In the genomic region with DNA sequence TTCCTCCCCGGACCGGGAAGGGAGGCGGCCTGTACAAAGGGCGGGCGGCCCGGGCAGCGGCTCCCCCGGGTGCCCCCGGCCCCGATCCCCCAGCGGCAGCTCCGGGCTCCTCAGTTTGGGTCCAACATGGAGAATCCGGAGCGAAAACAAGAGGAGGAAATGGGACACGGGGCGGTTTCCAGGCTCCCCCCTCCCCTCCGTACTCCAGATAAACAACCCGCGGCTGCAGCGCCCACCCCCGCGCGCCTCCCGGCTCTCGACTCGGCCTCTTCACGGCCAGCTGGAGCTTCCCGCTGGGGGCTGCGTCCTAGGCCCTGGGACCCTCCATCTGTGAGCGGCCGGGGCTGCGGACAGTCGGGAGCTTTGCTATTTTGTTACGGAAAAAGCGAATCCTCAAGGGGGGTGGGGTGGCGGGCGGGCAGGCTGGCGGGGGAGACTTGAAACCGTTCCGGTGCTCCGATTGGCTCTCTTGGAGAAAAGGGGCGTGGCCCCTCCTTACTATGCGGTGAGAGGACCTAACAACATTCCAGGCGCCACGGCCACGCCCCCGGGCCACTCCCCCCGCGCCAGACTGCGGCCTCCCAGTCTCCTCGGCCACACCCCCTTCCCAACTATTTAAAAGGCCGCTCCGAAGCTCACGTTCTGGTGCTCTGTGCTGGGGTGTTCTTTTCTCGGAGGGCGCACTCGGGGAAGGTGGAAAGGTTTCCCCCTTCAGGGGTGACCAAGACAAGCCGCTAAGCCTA, we compare ENCODE assay signal across 1 cellular context.
TF ChIP-seq lines count a peak whose summit lies in the region.

A gene with protein sequence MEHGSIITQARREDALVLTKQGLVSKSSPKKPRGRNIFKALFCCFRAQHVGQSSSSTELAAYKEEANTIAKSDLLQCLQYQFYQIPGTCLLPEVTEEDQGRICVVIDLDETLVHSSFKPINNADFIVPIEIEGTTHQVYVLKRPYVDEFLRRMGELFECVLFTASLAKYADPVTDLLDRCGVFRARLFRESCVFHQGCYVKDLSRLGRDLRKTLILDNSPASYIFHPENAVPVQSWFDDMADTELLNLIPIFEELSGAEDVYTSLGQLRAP (minus strand): TSS at position 153 of the 743 bp plus-strand sequence. CDS start 294 bp downstream, outside the sequence.

TF ChIP-seq in K562, 482 proteins besides CTCF, POLR2A, EP300 and RAD21 (continued from another document and continues in another):
- TF ChIP-seq, protein P1, sequence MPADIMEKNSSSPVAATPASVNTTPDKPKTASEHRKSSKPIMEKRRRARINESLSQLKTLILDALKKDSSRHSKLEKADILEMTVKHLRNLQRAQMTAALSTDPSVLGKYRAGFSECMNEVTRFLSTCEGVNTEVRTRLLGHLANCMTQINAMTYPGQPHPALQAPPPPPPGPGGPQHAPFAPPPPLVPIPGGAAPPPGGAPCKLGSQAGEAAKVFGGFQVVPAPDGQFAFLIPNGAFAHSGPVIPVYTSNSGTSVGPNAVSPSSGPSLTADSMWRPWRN (IDR thresholded peaks at IDR 0.05; ENCODE audit: low read depth): no peak
- TF ChIP-seq HCFC1 (IDR thresholded peaks at IDR 0.05; ENCODE audit: low read depth, low read length) (peak; percentile 43; the same call in 1 of the 2 replicates), FOXK2 (conservative IDR thresholded peaks at IDR 0.05 in 1 of 2, IDR thresholded peaks at IDR 0.05 in 1 of 2; ENCODE audit: low read depth in 2 of 2) (peak; percentile 95 to 98), TCFL5 (CRISPR knock-in tag; conservative IDR thresholded peaks at IDR 0.05) (no peak), TAF1 (IDR thresholded peaks at IDR 0.05; ENCODE audit: control insufficient read depth, extremely low read depth, insufficient read depth, low read length, severe bottlenecking) (peak; percentile 62), ZNF175 (CRISPR knock-in tag; IDR thresholded peaks at IDR 0.05; ENCODE audit: low read depth) (no peak), CTBP1 (IDR thresholded peaks at IDR 0.05; ENCODE audit: borderline replicate concordance) (0 out of 2 replicates have a peak, but pooled peaks have one; percentile 16), TOE1 (IDR thresholded peaks at IDR 0.05; ENCODE audit: borderline replicate concordance) (peak; percentile 15; the same call in 1 of the 2 replicates), TOE1 (CRISPR knock-in tag; IDR thresholded peaks at IDR 0.05; ENCODE audit: borderline replicate concordance, low read depth) (no peak), TEAD4 (IDR thresholded peaks at IDR 0.05; ENCODE audit: low read length) (peak; percentile 83), TEAD4 (CRISPR knock-in tag; IDR thresholded peaks at IDR 0.05; ENCODE audit: borderline replicate concordance) (peak; percentile 91), SPI1 (IDR thresholded peaks at IDR 0.05; ENCODE audit: borderline replicate concordance, low read depth, low read length) (peak; percentile 63; the same call in 1 of the 2 replicates), ZNF41 (CRISPR knock-in tag; conservative IDR thresholded peaks at IDR 0.05) (no peak), NCOR1 (IDR thresholded peaks at IDR 0.05) (peak; percentile 38; the same call in 1 of the 2 replicates), CXXC5 (CRISPR knock-in tag; IDR thresholded peaks at IDR 0.05) (peak; percentile 86), TEAD1 (CRISPR knock-in tag; IDR thresholded peaks at IDR 0.05) (peak; percentile 95 to 99), MYC (IDR thresholded peaks at IDR 0.05; ENCODE audit: low read depth, low read length) (peak; percentile 50), MYC (CRISPR knock-in tag; IDR thresholded peaks at IDR 0.05; ENCODE audit: borderline replicate concordance, low read depth) (no peak), FOXM1 (IDR thresholded peaks at IDR 0.05; ENCODE audit: low read depth) (0 out of 2 replicates have a peak, but pooled peaks have one; percentile 34), FOXM1 (CRISPR knock-in tag; IDR thresholded peaks at IDR 0.05; ENCODE audit: low read depth) (no peak), YY1 (IDR thresholded peaks at IDR 0.05; ENCODE audit: borderline replicate concordance in 1 of 3, control insufficient read depth in 1 of 3, extremely low read depth in 1 of 3, insufficient read depth in 3 of 3, insufficient read length in 1 of 3, insufficient replicate concordance in 2 of 3, low read depth in 1 of 3, low read length in 2 of 3) (peak in 1 of 3 experiments; percentile 66), HDAC1 (IDR thresholded peaks at IDR 0.05) (peak in 1 of 2 experiments; percentile 20; a peak in 2 of 4 replicates), RCOR1 (IDR thresholded peaks at IDR 0.05; ENCODE audit: borderline replicate concordance in 1 of 2, low read depth in 2 of 2, low read length in 2 of 2) (0 out of 4 replicates have a peak, but pooled peaks of 1 of the 2 experiments have one; percentile 5), EGR1 (conservative IDR thresholded peaks at IDR 0.05) (peak; percentile 95), ARID1B (IDR thresholded peaks at IDR 0.05) (peak; percentile 37), L3MBTL2 (IDR thresholded peaks at IDR 0.05) (peak; percentile 44; the same call in 1 of the 2 replicates), TAF9B (IDR thresholded peaks at IDR 0.05; ENCODE audit: partially characterized antibody) (no peak), ZNF408 (CRISPR knock-in tag; IDR thresholded peaks at IDR 0.05; ENCODE audit: low read depth) (no peak), ZBED1 (IDR thresholded peaks at IDR 0.05) (0 out of 2 replicates have a peak, but pooled peaks have one; percentile 52), ZNF584 (CRISPR knock-in tag; IDR thresholded peaks at IDR 0.05; ENCODE audit: low read depth) (no peak), RFX5 (IDR thresholded peaks at IDR 0.05; ENCODE audit: low read depth, low read length) (no peak), ZNF764 (CRISPR knock-in tag; IDR thresholded peaks at IDR 0.05; ENCODE audit: low read depth) (no peak), MTA3 (IDR thresholded peaks at IDR 0.05; ENCODE audit: borderline replicate concordance) (peak; percentile 89), RBFOX2 (IDR thresholded peaks at IDR 0.05; ENCODE audit: low read depth, low read length) (peak; percentile 71), TBP (optimal IDR thresholded peaks at IDR 0.05; ENCODE audit: low read depth, low read length) (peak; percentile 77)
- TF ChIP-seq, protein P2, sequence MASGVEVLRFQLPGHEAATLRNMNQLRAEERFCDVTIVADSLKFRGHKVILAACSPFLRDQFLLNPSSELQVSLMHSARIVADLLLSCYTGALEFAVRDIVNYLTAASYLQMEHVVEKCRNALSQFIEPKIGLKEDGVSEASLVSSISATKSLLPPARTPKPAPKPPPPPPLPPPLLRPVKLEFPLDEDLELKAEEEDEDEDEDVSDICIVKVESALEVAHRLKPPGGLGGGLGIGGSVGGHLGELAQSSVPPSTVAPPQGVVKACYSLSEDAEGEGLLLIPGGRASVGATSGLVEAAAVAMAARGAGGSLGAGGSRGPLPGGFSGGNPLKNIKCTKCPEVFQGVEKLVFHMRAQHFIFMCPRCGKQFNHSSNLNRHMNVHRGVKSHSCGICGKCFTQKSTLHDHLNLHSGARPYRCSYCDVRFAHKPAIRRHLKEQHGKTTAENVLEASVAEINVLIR (CRISPR knock-in tag; IDR thresholded peaks at IDR 0.05): no peak
- TF ChIP-seq, protein P3, sequence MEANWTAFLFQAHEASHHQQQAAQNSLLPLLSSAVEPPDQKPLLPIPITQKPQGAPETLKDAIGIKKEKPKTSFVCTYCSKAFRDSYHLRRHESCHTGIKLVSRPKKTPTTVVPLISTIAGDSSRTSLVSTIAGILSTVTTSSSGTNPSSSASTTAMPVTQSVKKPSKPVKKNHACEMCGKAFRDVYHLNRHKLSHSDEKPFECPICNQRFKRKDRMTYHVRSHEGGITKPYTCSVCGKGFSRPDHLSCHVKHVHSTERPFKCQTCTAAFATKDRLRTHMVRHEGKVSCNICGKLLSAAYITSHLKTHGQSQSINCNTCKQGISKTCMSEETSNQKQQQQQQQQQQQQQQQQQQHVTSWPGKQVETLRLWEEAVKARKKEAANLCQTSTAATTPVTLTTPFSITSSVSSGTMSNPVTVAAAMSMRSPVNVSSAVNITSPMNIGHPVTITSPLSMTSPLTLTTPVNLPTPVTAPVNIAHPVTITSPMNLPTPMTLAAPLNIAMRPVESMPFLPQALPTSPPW (CRISPR knock-in tag; IDR thresholded peaks at IDR 0.05): peak; percentile 98
- TF ChIP-seq, protein P4, sequence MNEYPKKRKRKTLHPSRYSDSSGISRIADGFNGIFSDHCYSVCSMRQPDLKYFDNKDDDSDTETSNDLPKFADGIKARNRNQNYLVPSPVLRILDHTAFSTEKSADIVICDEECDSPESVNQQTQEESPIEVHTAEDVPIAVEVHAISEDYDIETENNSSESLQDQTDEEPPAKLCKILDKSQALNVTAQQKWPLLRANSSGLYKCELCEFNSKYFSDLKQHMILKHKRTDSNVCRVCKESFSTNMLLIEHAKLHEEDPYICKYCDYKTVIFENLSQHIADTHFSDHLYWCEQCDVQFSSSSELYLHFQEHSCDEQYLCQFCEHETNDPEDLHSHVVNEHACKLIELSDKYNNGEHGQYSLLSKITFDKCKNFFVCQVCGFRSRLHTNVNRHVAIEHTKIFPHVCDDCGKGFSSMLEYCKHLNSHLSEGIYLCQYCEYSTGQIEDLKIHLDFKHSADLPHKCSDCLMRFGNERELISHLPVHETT (CRISPR knock-in tag; conservative IDR thresholded peaks at IDR 0.05 in 1 of 2, IDR thresholded peaks at IDR 0.05 in 1 of 2): 0 out of 4 replicates have a peak, but pooled peaks of 1 of the 2 experiments have one; percentile 2
- TF ChIP-seq, protein P5, sequence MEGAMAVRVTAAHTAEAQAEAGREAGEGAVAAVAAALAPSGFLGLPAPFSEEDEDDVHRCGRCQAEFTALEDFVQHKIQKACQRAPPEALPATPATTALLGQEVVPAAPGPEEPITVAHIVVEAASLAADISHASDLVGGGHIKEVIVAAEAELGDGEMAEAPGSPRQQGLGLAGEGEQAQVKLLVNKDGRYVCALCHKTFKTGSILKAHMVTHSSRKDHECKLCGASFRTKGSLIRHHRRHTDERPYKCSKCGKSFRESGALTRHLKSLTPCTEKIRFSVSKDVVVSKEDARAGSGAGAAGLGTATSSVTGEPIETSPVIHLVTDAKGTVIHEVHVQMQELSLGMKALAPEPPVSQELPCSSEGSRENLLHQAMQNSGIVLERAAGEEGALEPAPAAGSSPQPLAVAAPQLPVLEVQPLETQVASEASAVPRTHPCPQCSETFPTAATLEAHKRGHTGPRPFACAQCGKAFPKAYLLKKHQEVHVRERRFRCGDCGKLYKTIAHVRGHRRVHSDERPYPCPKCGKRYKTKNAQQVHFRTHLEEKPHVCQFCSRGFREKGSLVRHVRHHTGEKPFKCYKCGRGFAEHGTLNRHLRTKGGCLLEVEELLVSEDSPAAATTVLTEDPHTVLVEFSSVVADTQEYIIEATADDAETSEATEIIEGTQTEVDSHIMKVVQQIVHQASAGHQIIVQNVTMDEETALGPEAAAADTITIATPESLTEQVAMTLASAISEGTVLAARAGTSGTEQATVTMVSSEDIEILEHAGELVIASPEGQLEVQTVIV (CRISPR knock-in tag; IDR thresholded peaks at IDR 0.05; ENCODE audit: borderline replicate concordance): no peak
- TF ChIP-seq, protein P6, sequence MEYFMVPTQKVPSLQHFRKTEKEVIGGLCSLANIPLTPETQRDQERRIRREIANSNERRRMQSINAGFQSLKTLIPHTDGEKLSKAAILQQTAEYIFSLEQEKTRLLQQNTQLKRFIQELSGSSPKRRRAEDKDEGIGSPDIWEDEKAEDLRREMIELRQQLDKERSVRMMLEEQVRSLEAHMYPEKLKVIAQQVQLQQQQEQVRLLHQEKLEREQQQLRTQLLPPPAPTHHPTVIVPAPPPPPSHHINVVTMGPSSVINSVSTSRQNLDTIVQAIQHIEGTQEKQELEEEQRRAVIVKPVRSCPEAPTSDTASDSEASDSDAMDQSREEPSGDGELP (CRISPR knock-in tag; IDR thresholded peaks at IDR 0.05; ENCODE audit: borderline replicate concordance): peak; percentile 66
- TF ChIP-seq, protein P7, sequence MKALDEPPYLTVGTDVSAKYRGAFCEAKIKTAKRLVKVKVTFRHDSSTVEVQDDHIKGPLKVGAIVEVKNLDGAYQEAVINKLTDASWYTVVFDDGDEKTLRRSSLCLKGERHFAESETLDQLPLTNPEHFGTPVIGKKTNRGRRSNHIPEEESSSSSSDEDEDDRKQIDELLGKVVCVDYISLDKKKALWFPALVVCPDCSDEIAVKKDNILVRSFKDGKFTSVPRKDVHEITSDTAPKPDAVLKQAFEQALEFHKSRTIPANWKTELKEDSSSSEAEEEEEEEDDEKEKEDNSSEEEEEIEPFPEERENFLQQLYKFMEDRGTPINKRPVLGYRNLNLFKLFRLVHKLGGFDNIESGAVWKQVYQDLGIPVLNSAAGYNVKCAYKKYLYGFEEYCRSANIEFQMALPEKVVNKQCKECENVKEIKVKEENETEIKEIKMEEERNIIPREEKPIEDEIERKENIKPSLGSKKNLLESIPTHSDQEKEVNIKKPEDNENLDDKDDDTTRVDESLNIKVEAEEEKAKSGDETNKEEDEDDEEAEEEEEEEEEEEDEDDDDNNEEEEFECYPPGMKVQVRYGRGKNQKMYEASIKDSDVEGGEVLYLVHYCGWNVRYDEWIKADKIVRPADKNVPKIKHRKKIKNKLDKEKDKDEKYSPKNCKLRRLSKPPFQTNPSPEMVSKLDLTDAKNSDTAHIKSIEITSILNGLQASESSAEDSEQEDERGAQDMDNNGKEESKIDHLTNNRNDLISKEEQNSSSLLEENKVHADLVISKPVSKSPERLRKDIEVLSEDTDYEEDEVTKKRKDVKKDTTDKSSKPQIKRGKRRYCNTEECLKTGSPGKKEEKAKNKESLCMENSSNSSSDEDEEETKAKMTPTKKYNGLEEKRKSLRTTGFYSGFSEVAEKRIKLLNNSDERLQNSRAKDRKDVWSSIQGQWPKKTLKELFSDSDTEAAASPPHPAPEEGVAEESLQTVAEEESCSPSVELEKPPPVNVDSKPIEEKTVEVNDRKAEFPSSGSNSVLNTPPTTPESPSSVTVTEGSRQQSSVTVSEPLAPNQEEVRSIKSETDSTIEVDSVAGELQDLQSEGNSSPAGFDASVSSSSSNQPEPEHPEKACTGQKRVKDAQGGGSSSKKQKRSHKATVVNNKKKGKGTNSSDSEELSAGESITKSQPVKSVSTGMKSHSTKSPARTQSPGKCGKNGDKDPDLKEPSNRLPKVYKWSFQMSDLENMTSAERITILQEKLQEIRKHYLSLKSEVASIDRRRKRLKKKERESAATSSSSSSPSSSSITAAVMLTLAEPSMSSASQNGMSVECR (CRISPR knock-in tag; IDR thresholded peaks at IDR 0.05): no peak
- TF ChIP-seq, protein P8, sequence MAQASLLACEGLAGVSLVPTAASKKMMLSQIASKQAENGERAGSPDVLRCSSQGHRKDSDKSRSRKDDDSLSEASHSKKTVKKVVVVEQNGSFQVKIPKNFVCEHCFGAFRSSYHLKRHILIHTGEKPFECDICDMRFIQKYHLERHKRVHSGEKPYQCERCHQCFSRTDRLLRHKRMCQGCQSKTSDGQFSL (CRISPR knock-in tag; IDR thresholded peaks at IDR 0.05): no peak
- TF ChIP-seq, protein P8 (tag; IDR thresholded peaks at IDR 0.05): peak in 1 of 2 experiments; percentile 61; a peak in 1 of 4 replicates
